In genomic region chr6:131132360-131132759, GRCh38 we compare ENCODE assay signal across 29 cellular contexts.
"Had no signal": no experiment of that assay in that cellular context is flagged by ENCODE, and none has a peak within 500 bp of the region (broad histone marks: within the 10 kb centered on the region; RNA-seq: fewer than 3 reads in every experiment).

No MANE protein-coding gene starts in this region.

- H3K4me3 Mint-ChIP-seq: endodermal cell; mesothelial cell of epicardium; stimulated activated memory B cell treated with anti-CD40 and anti-IgM and Interleukin-4, amounts not matched to agents 10 μg/mL and 1 μg/mL and 100 μg/mL, for 72 hours had no signal

- H3K4me3 ChIP-seq: dorsolateral prefrontal cortex, gastrocnemius medialis, mucosa of descending colon, ovary, psoas muscle, skin epidermis, spleen, tibial nerve, upper lobe of left lung had no signal

- H3K36me3 Mint-ChIP-seq: mesothelial cell of epicardium; naive B cell; stimulated activated memory B cell treated with anti-CD40 and anti-IgM and Interleukin-4, amounts not matched to agents 10 μg/mL and 1 μg/mL and 100 μg/mL, for 72 hours had no signal

- H3K9me3 ChIP-seq: gastrocnemius medialis, mucosa of descending colon, ovary, psoas muscle, spleen, testis, tibial nerve, upper lobe of left lung had no signal

- H3K9me3 Mint-ChIP-seq: endodermal cell; mesothelial cell of epicardium; naive B cell; nephron; stimulated activated memory B cell treated with anti-CD40 and anti-IgM and Interleukin-4, amounts not matched to agents 10 μg/mL and 1 μg/mL and 100 μg/mL, for 72 hours had no signal

- H3K27ac Mint-ChIP-seq: endodermal cell; mesothelial cell of epicardium; naive B cell; stimulated activated memory B cell treated with anti-CD40 and anti-IgM and Interleukin-4, amounts not matched to agents 10 μg/mL and 1 μg/mL and 100 μg/mL, for 72 hours had no signal

- H3K36me3 ChIP-seq: gastrocnemius medialis, ovary, spleen, tibial nerve, upper lobe of left lung had no signal

- H3K27me3 ChIP-seq: dorsolateral prefrontal cortex, gastrocnemius medialis, ovary, spleen, testis, tibial nerve, upper lobe of left lung had no signal

- H3K27ac ChIP-seq: dorsolateral prefrontal cortex, epithelial cell of prostate, gastrocnemius medialis, ovary, psoas muscle, skin epidermis, spleen, testis, tibial nerve, upper lobe of left lung had no signal

- H3K27me3 Mint-ChIP-seq: naive B cell; stimulated activated memory B cell treated with anti-CD40 and anti-IgM and Interleukin-4, amounts not matched to agents 10 μg/mL and 1 μg/mL and 100 μg/mL, for 72 hours had no signal

- DNase-seq: dorsolateral prefrontal cortex; effector CD4-positive, alpha-beta T cell; endodermal cell; foreskin fibroblast; gastrocnemius medialis; head of caudate nucleus; kidney; mesenchymal stem cell; mucosa of descending colon; naive B cell; nucleus accumbens; ovary; posterior cingulate gyrus; psoas muscle; right cardiac atrium; spleen; stimulated activated CD4-positive, alpha-beta T cell treated with anti-CD3 and anti-CD28 coated beads, Interleukin-4, amount 100 ng/mL, for 4 hours; stimulated activated naive CD8-positive, alpha-beta T cell treated with anti-CD3 and anti-CD28 coated beads, Interleukin-15, Interleukin-2, amounts not matched to agents 100 U/mL and 50 U/mL, for 24 hours; substantia nigra; testis had no signal

- ATAC-seq: esophagus mucosa; gastrocnemius medialis; left lobe of liver; mucosa of descending colon; psoas muscle; right cardiac atrium; stimulated activated memory B cell treated with anti-CD40 and anti-IgM and Interleukin-4, amounts not matched to agents 10 μg/mL and 1 μg/mL and 100 μg/mL, for 72 hours; stimulated activated naive CD8-positive, alpha-beta T cell treated with anti-CD3 and anti-CD28 coated beads, Interleukin-15, Interleukin-2, amounts not matched to agents 100 U/mL and 50 U/mL, for 24 hours had no signal
